In the genomic region with DNA sequence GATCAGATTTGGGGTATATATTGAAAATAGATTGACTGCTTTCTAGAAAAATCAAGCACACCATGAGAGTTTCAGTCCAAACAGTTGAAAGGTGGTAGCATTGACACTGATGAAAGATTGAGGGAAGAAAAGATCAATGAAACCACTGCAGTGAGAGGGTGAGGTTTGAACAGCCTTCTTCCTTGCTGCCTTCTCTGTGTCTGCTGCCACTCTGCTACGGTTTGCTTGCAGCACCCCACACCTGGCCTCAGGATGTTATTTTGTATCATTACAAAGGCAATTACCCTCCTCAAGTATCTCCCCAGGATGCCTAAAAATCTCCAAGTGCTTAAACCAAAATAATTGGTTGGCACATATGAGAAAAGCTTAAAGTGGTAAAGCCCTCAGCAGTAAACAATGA, we compare ENCODE assay signal across 1 cellular context.
TF ChIP-seq lines count a peak whose summit lies in the region.

No MANE protein-coding gene starts in this region.

TF ChIP-seq in H1, 55 proteins besides CTCF, POLR2A, EP300 and RAD21 (continued from another document):
- TF ChIP-seq CHD7 (IDR thresholded peaks at IDR 0.05; ENCODE audit: insufficient replicate concordance, low read length) (no peak), GTF2F1 (IDR thresholded peaks at IDR 0.05; ENCODE audit: borderline replicate concordance, low read depth, low read length) (no peak), TAF7 (optimal IDR thresholded peaks at IDR 0.05; ENCODE audit: borderline replicate concordance, low read depth, low read length) (no peak), CHD2 (IDR thresholded peaks at IDR 0.05; ENCODE audit: low read length) (no peak), RBBP5 (IDR thresholded peaks at IDR 0.05; ENCODE audit: borderline replicate concordance, low read depth, low read length) (no peak), NRF1 (IDR thresholded peaks at IDR 0.05; ENCODE audit: low read depth, low read length) (no peak), GABPA (IDR thresholded peaks at IDR 0.05; ENCODE audit: borderline replicate concordance, insufficient read depth, low read length) (no peak)
- TF ChIP-seq, protein P1, sequence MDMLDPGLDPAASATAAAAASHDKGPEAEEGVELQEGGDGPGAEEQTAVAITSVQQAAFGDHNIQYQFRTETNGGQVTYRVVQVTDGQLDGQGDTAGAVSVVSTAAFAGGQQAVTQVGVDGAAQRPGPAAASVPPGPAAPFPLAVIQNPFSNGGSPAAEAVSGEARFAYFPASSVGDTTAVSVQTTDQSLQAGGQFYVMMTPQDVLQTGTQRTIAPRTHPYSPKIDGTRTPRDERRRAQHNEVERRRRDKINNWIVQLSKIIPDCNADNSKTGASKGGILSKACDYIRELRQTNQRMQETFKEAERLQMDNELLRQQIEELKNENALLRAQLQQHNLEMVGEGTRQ (IDR thresholded peaks at IDR 0.05; ENCODE audit: low read length) = no peak
